Comparison of ENCODE assay signal across 1 cellular context in the genomic region with DNA sequence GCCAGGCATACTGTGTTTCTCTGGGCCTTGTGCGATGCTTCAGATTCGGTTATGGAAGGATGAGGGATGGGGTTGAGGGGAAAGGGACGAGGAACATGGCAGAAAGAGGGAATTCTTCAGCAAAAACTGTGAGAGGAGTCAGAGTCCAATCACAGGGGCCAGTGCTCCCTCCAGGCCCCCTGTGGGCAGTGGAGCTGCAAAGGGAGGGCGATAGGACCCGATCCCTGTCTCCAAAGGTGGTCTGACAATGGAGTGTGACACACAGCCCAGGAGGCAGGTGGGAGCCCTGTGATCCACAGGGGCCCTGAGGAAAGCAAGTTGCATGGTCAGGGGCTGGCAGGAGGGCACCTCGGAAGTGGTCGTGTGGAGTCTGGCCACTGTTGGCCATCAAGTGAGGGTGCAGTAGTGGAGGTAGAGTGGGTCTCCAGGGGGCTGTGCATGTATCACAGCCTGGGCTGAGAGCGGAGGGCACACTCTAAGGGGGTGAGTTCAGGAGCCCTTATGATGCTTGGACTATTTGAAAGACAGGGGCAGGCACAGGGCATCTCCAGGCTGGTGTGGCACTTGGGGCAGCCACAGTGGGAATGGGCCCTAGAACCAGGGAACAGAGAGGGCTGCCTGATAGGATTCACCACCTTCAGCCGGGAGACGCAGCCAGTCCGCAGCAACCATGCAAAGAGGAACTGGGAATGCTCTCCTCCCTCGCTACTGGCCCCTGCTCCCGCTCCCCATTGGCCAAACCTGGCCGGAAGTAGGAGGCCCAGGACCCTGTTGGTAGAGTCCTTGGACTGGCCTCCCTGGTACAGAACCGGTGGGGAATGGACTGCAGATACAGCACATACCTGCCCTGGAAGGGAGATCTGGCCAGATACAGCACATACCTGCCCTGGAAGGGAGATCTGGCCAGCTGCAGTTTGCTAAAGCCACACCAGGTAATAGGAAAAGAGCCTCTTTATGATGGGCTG.
TF ChIP-seq lines count a peak whose summit lies in the region.

No MANE protein-coding gene starts in this region.

TF ChIP-seq in HepG2, 621 proteins besides CTCF, POLR2A, EP300 and RAD21 (continued from another document):
- TF ChIP-seq ZNF280D (CRISPR knock-in tag; IDR thresholded peaks at IDR 0.05): peak; percentile 52; the same call in 1 of the 2 replicates
- no peak for TF ChIP-seq ZNF263 (CRISPR knock-in tag; IDR thresholded peaks at IDR 0.05)
- TF ChIP-seq MAZ (IDR thresholded peaks at IDR 0.05; ENCODE audit: borderline replicate concordance, low read depth, low read length): no peak
- peak; percentile 37; the same call in 1 of the 2 replicates for TF ChIP-seq MAZ (CRISPR knock-in tag; IDR thresholded peaks at IDR 0.05; ENCODE audit: low read depth)
- TF ChIP-seq ZNF224 (CRISPR knock-in tag; IDR thresholded peaks at IDR 0.05): 0 out of 2 replicates have a peak, but pooled peaks have one; percentile 21
- TF ChIP-seq HMG20B (CRISPR knock-in tag; conservative IDR thresholded peaks at IDR 0.05): no peak
- TF ChIP-seq ZNF724P (CRISPR knock-in tag; IDR thresholded peaks at IDR 0.05; ENCODE audit: borderline replicate concordance): no peak; the same call in 1 of the 2 replicates
- TF ChIP-seq SNAI1 (CRISPR knock-in tag; IDR thresholded peaks at IDR 0.05; ENCODE audit: borderline replicate concordance): no peak
- TF ChIP-seq ZNF687 (CRISPR knock-in tag; IDR thresholded peaks at IDR 0.05): peak; percentile 54; the same call in 1 of the 2 replicates
- TF ChIP-seq HDAC1 (CRISPR knock-in tag; IDR thresholded peaks at IDR 0.05): no peak
- TF ChIP-seq ZNF264 (CRISPR knock-in tag; IDR thresholded peaks at IDR 0.05): 0 out of 2 replicates have a peak, but pooled peaks have one; percentile 18
- peak; percentile 35; the same call in 1 of the 2 replicates for TF ChIP-seq ZBTB38 (CRISPR knock-in tag; IDR thresholded peaks at IDR 0.05)
- TF ChIP-seq NPAS2 (CRISPR knock-in tag; IDR thresholded peaks at IDR 0.05; ENCODE audit: borderline replicate concordance): no peak
- TF ChIP-seq ZNF597 (CRISPR knock-in tag; IDR thresholded peaks at IDR 0.05): no peak
- TF ChIP-seq, protein P1, sequence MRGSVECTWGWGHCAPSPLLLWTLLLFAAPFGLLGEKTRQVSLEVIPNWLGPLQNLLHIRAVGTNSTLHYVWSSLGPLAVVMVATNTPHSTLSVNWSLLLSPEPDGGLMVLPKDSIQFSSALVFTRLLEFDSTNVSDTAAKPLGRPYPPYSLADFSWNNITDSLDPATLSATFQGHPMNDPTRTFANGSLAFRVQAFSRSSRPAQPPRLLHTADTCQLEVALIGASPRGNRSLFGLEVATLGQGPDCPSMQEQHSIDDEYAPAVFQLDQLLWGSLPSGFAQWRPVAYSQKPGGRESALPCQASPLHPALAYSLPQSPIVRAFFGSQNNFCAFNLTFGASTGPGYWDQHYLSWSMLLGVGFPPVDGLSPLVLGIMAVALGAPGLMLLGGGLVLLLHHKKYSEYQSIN (CRISPR knock-in tag; IDR thresholded peaks at IDR 0.05; ENCODE audit: borderline replicate concordance): no peak
- no peak for TF ChIP-seq FOXA3 (CRISPR knock-in tag; IDR thresholded peaks at IDR 0.05)
- 0 out of 2 replicates have a peak, but pooled peaks have one; percentile 36 for TF ChIP-seq ZNF891 (CRISPR knock-in tag; IDR thresholded peaks at IDR 0.05)
- TF ChIP-seq ZBTB44 (CRISPR knock-in tag; IDR thresholded peaks at IDR 0.05): no peak
- TF ChIP-seq, protein P2, sequence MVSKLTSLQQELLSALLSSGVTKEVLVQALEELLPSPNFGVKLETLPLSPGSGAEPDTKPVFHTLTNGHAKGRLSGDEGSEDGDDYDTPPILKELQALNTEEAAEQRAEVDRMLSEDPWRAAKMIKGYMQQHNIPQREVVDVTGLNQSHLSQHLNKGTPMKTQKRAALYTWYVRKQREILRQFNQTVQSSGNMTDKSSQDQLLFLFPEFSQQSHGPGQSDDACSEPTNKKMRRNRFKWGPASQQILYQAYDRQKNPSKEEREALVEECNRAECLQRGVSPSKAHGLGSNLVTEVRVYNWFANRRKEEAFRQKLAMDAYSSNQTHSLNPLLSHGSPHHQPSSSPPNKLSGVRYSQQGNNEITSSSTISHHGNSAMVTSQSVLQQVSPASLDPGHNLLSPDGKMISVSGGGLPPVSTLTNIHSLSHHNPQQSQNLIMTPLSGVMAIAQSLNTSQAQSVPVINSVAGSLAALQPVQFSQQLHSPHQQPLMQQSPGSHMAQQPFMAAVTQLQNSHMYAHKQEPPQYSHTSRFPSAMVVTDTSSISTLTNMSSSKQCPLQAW (CRISPR knock-in tag; IDR thresholded peaks at IDR 0.05): 0 out of 2 replicates have a peak, but pooled peaks have one; percentile 15
